In genomic region chr1:152707860-152708259, GRCh38 we compare ENCODE assay signal across 38 cellular contexts. TPM values are rescaled to one million over a fixed set of nuclear protein-coding genes. Genes with fewer than 3 reads are reported as not detected.
"Had no signal": no experiment of that assay in that cellular context is flagged by ENCODE, and none has a peak within 500 bp of the region (broad histone marks: within the 10 kb centered on the region; RNA-seq: fewer than 3 reads in every experiment).

A gene with protein sequence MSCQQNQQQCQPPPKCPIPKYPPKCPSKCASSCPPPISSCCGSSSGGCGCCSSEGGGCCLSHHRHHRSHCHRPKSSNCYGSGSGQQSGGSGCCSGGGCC (plus strand): TSS chr1:152708160. CDS start chr1:152709076, 916 bp downstream.

- DNase-seq: Karpas-422, Kasumi-1, MG63, MM.1S, MV-4-11, NCI-H1048, NCI-H1092, NCI-H1092 treated with DMSO at 0.1 percent for 48 hours, NCI-H1105, NCI-H1105 treated with DMSO at 0.1 percent for 48 hours, NCI-H1417, NCI-H1417 treated with DMSO at 0.1 percent for 48 hours, NCI-H1436, NCI-H1436 treated with DMSO at 0.1 percent for 48 hours, NCI-H146, NCI-H1694, NCI-H1694 treated with DMSO at 0.1 percent for 48 hours, NCI-H187, NCI-H187 treated with DMSO at 0.1 percent for 48 hours, NCI-H1930, NCI-H2029, NCI-H2029 treated with DMSO at 0.1 percent for 48 hours, NCI-H2081, NCI-H2081 treated with DMSO at 0.1 percent for 48 hours, NCI-H2107, NCI-H2171, NCI-H2171 treated with DMSO at 0.1 percent for 48 hours, NCI-H2227 treated with DMSO at 0.1 percent for 48 hours, NCI-H226, NCI-H345, NCI-H446, NCI-H446 treated with DMSO at 0.1 percent for 48 hours, NCI-H510A had no signal

- H3K27ac ChIP-seq: KMS-11 had no signal

- H3K4me3 ChIP-seq: MG63 had no signal

- H3K27me3 ChIP-seq: MG63 had no signal

- H3K36me3 ChIP-seq: MG63 had no signal

- H3K9me3 ChIP-seq: MG63 had no signal

- H3K9ac ChIP-seq: KMS-11 had no signal

RNA-seq across cellular contexts. Expression of the gene that starts here (rescaled TPM):
- total RNA-seq: LHCN-M2, M059J, MCF 10A, NCI-H460 had no signal
